In genomic region chr14:91228112-91229004, GRCh38 we compare ENCODE assay signal across 8 cellular contexts. TPM values are rescaled to one million over a fixed set of nuclear protein-coding genes. Genes with fewer than 3 reads are reported as not detected.
DNase-seq lines count a peak whose midpoint lies in the region; ATAC-seq and TF ChIP-seq lines count a peak whose summit lies in the region.

No MANE protein-coding gene starts in this region.

- peaks cover 3% of the 10 kb centered on the region for H3K9me3 ChIP-seq in psoas muscle

- no peak overlapping the region for H3K27ac ChIP-seq in psoas muscle

- peaks cover 12% of the 10 kb centered on the region for H3K9me3 Mint-ChIP-seq in activated naive CD8-positive, alpha-beta T cell treated with anti-CD3 and anti-CD28 coated beads, Interleukin-2, amount 50 U/mL, for 24 hours

- H3K36me3 ChIP-seq in psoas muscle (ENCODE audit: insufficient read depth in 1 of 2, low read depth in 1 of 2): peaks cover 9 to 68% of the 10 kb centered on the region in 2 donors

- H3K36me3 Mint-ChIP-seq in activated naive CD8-positive, alpha-beta T cell treated with anti-CD3 and anti-CD28 coated beads, Interleukin-2, amount 50 U/mL, for 24 hours (ENCODE audit: low read depth): peaks cover 54% of the 10 kb centered on the region

- H3K27me3 Mint-ChIP-seq in activated naive CD8-positive, alpha-beta T cell treated with anti-CD3 and anti-CD28 coated beads, Interleukin-2, amount 50 U/mL, for 24 hours: peaks cover 5% of the 10 kb centered on the region

- H3K27me3 ChIP-seq in psoas muscle (ENCODE audit: insufficient read depth in 3 of 3, low read length in 2 of 3): no peaks in the 10 kb centered on the region

- ATAC-seq in GM18499 (IDR thresholded peaks at IDR 0.05; ENCODE audit: insufficient read depth, unreplicated experiment): peak; percentile 79
- peak; percentile 89 for ATAC-seq in HG02642 (IDR thresholded peaks at IDR 0.05; ENCODE audit: poor library complexity, unreplicated experiment)
- peak; percentile 90 for ATAC-seq in activated naive CD8-positive, alpha-beta T cell treated with anti-CD3 and anti-CD28 coated beads, Interleukin-2, amount 50 U/mL, for 24 hours
- peak in 3 of 4 donors; percentile 54 to 65 (median 56) for ATAC-seq in psoas muscle

- 90 to 96% (median 93%) methylated on average over 14 of the region's 14 CpGs for WGBS in psoas muscle, 3 donors

- peak overlapping the region; percentile 99 for H3K27ac Mint-ChIP-seq in activated naive CD8-positive, alpha-beta T cell treated with anti-CD3 and anti-CD28 coated beads, Interleukin-2, amount 50 U/mL, for 24 hours

- no peaks in the 10 kb centered on the region for H3K4me1 ChIP-seq in psoas muscle

- H3K4me3 Mint-ChIP-seq in activated naive CD8-positive, alpha-beta T cell treated with anti-CD3 and anti-CD28 coated beads, Interleukin-2, amount 50 U/mL, for 24 hours: peak overlapping the region; percentile 81

- DNase-seq in RPMI7951 (ENCODE audit: low read depth) (peak; percentile 72), psoas muscle (no peak), T1000 (lab: John Stamatoyannopoulos, UW) (no peak), NCI-H2227 treated with DMSO at 0.1 percent for 48 hours (lab: John Stamatoyannopoulos, UW) (no peak), UCSD-AML1 (lab: John Stamatoyannopoulos, UW; ENCODE audit: unreplicated experiment) (no peak)
- DNase-seq in activated naive CD8-positive, alpha-beta T cell treated with anti-CD3 and anti-CD28 coated beads, Interleukin-2, amount 50 U/mL, for 24 hours: peak; percentile 85

- no peak for TF ChIP-seq CTCF in psoas muscle (IDR thresholded peaks at IDR 0.05)

- intact Hi-C loops in psoas muscle (cut with DNase I): no loop called here

- no peak overlapping the region for H3K4me3 ChIP-seq in psoas muscle

- peaks cover 95% of the 10 kb centered on the region for H3K4me1 Mint-ChIP-seq in activated naive CD8-positive, alpha-beta T cell treated with anti-CD3 and anti-CD28 coated beads, Interleukin-2, amount 50 U/mL, for 24 hours

RNA-seq across cellular contexts. Expression of gene GPR68, which starts 16.1 kb away (rescaled TPM):
- total RNA-seq in RPMI7951 (2014; rRNA removed; shearing (Covaris generic)): 16.7 and 18.6 TPM in 2 replicates
- total RNA-seq in psoas muscle: under 1 TPM; 0.08 to 0.27 (median 0.18) TPM
- polyA plus RNA-seq in psoas muscle: under 1 TPM in 2 of 3 donors, not detected in 1; 0.03 to 0.15 TPM

Comparison
In these comparisons a context has a peak if more than half of its experiments do, and no peak if none do; other contexts are left out.
1. DNase-seq: peak in RPMI7951 (single experiment) and activated naive CD8-positive, alpha-beta T cell treated with anti-CD3 and anti-CD28 coated beads, Interleukin-2, amount 50 U/mL, for 24 hours (single experiment); none in psoas muscle (0 of 2), T1000 (single experiment), NCI-H2227 treated with DMSO at 0.1 percent for 48 hours (single experiment) and UCSD-AML1 (single experiment).
2. RNA of gene GPR68, which starts 16.1 kb away (total RNA-seq): 16.7 to 18.6 TPM in RPMI7951; 0.08 to 0.27 TPM in psoas muscle; every median in the first group is over 10 times any median in the second.
3. Peak in every context shown above with its lines, with median percentiles within 50 percentile points of each other: ATAC-seq.